ENCODE assay signal across 1 cellular context in genomic region chr22:19984851-19985811, GRCh38.
TF ChIP-seq lines count a peak whose summit lies in the region.

No MANE protein-coding gene starts in this region.

TF ChIP-seq in IMR-90, 13 proteins besides CTCF, POLR2A, EP300 and RAD21:
- TF ChIP-seq SMC3 (IDR thresholded peaks at IDR 0.05; ENCODE audit: low read depth, low read length) (no peak), RFX5 (IDR thresholded peaks at IDR 0.05; ENCODE audit: low read depth, low read length) (no peak), CHD1 (IDR thresholded peaks at IDR 0.05; ENCODE audit: low read depth, low read length) (no peak), FOS (IDR thresholded peaks at IDR 0.05; ENCODE audit: low read depth, low read length) (no peak), MXI1 (IDR thresholded peaks at IDR 0.05; ENCODE audit: borderline replicate concordance, low read depth, low read length) (no peak), MAFK (IDR thresholded peaks at IDR 0.05; ENCODE audit: low read depth, low read length) (no peak), NFE2L2 (IDR thresholded peaks at IDR 0.05; ENCODE audit: low read depth, low read length) (no peak), RCOR1 (IDR thresholded peaks at IDR 0.05; ENCODE audit: insufficient replicate concordance, low read length) (no peak), BHLHE40 (IDR thresholded peaks at IDR 0.05; ENCODE audit: low read depth, low read length) (no peak), MAZ (IDR thresholded peaks at IDR 0.05; ENCODE audit: borderline replicate concordance, low read depth, low read length) (no peak), CEBPB (IDR thresholded peaks at IDR 0.05; ENCODE audit: low read depth, low read length) (no peak), USF2 (IDR thresholded peaks at IDR 0.05; ENCODE audit: low read depth, low read length) (no peak), ELK1 (IDR thresholded peaks at IDR 0.05; ENCODE audit: borderline replicate concordance, low read depth, low read length) (no peak)
